10 cellular contexts compared by ENCODE assay signal in the genomic region with DNA sequence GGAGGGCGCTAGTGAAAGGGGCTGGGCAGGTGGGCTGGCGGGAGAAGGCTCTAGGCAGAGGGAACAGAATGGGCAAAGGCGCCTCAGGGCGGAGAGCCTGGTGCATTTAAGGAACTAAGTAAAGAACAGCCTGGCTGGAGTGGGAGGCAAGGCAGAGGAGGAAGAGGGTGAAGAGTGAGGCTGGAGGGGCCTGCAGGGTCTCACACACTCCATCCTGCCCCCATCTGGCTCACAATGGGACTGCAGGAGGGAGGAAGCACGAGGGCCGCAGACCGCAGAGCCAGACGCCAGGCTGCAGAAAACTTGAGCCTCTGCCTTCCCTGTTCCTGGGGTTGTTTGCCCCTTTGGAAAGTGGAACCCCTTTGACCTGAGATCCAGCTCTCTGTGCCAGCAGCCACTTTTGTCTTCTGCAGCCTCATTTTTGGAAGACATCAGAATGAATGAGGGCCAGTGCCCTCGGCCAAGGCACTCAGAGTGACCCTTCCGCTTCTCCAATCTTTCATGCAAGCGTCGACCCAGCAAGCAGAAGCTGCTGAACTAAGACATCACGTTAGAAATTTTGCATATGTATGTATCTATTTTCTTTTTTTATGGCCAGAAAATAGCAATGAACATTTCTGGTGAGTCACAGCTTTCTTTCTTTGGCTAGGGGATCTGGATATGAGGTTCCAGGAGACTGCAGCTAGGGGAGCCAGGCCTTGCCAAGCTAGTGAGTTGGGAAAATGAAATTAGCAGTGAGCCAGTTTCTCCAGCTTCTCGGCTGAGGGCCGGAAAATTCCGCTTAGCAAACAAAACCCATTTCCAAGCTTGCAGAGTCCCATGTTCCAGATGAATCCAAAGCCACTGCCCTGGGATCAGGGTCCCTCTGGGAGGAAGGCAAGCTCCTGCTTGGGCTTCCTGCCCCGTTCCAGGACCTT.
DNase-seq lines count a peak whose midpoint lies in the region; ATAC-seq, FAIRE-seq and TF ChIP-seq lines count a peak whose summit lies in the region.
"Had no signal": no experiment of that assay in that cellular context is flagged by ENCODE, and none has a peak within 500 bp of the region (broad histone marks: within the 10 kb centered on the region; RNA-seq: fewer than 3 reads in every experiment).

No MANE protein-coding gene starts in this region.

- H3K4me3 ChIP-seq in H1 (ENCODE audit: extremely low read depth in 1 of 4, insufficient read depth in 2 of 4, low read depth in 3 of 4, low read length in 4 of 4) (no peak overlapping the region), mesendoderm (ENCODE audit: low read length) (no peak overlapping the region)

- FAIRE-seq in H1 (lab: Jason Lieb, UNC) = no peak

- H3K27ac ChIP-seq in H1 (ENCODE audit: low read depth, low read length) = no peak overlapping the region
- H3K27ac ChIP-seq in mesendoderm (ENCODE audit: low read depth, low read length) = no peak overlapping the region
- H3K27ac ChIP-seq: HL-60 had no signal

- H4K91ac ChIP-seq in H1 (replicated peaks; ENCODE audit: insufficient read length, low read length) = no peak overlapping the region

- H4K8ac ChIP-seq in H1 (ENCODE audit: extremely low read depth, insufficient read depth, low read length) (no peak overlapping the region; the same call in 1 of the 2 replicates), mesendoderm (ENCODE audit: low read depth, low read length) (no peak overlapping the region)

- H3K23ac ChIP-seq in H1 (ENCODE audit: insufficient read length) = no peak overlapping the region
- H3K23ac ChIP-seq in mesendoderm (ENCODE audit: low read length) = no peak overlapping the region

- H3K79me1 ChIP-seq in H1 (ENCODE audit: low read depth, low read length) (no peaks in the 10 kb centered on the region), mesendoderm (ENCODE audit: low read length) (no peaks in the 10 kb centered on the region)

- H3K4me3 Mint-ChIP-seq in HFFc6 (no peak overlapping the region), T-helper 17 cell (no peak overlapping the region)

- no peaks in the 10 kb centered on the region; the same call in 1 of the 2 replicates for H3K23me2 ChIP-seq in H1 (ENCODE audit: low read depth, low read length)

- no peak overlapping the region for H3K4me2 ChIP-seq in H1 (ENCODE audit: insufficient read depth in 1 of 2, low read depth in 2 of 2, low read length in 2 of 2)
- no peak overlapping the region for H3K4me2 ChIP-seq in mesendoderm (ENCODE audit: low read length)

- H3K4me1 ChIP-seq in H1 (replicated peaks in 1 of 4; ENCODE audit: control insufficient read depth in 3 of 4, insufficient read depth in 4 of 4, low read length in 3 of 4) = peaks cover 0 to 2% (median 0%) of the 10 kb centered on the region in 4 experiments; a peak in 3 of 7 replicates
- no peaks in the 10 kb centered on the region for H3K4me1 ChIP-seq in mesendoderm (ENCODE audit: control insufficient read depth, low read depth, low read length)

- CTCF ChIA-PET in H1 (lab: Charles Lee; ENCODE audit: partially characterized antibody) = interaction anchor here (0.6 to 6.3 kb wide), 52 partner anchors 9 to 203 kb away, joined by 3 to 79 read pairs (median 5); partner anchors contain the start of gene SRGAP3

- no peak for DNase-seq in AG09319 (ENCODE audit: extremely low read depth, low read depth)
- peak; percentile 7 for DNase-seq in HFFc6
- peak in 1 of 2 experiments; percentile 95 for DNase-seq in H1 (ENCODE audit: low read depth in 1 of 2, low spot score in 2 of 2)
- peak; percentile 48 for DNase-seq in mesendoderm
- DNase-seq in NCI-H2196 (lab: John Stamatoyannopoulos, UW; ENCODE audit: unreplicated experiment) = no peak
- no peak for DNase-seq in activated CD8-positive, alpha-beta memory T cell treated with anti-CD3 and anti-CD28 coated beads, Interleukin-2, amount 50 U/mL, for 4 hours
- DNase-seq in NCI-H2081 treated with DMSO at 0.1 percent for 48 hours (lab: John Stamatoyannopoulos, UW) = no peak
- DNase-seq in T-helper 17 cell = no peak
- DNase-seq: NK-92 treated with Interleukin-12 subunit alpha and Interleukin-12 subunit beta, amount 100 ng/mL, for 24 hours had no signal

- H3K56ac ChIP-seq in H1 (replicated peaks; ENCODE audit: insufficient read length, low read depth, low read length) (no peak overlapping the region), mesendoderm (ENCODE audit: low read length) (no peak overlapping the region)

- peaks cover 47% of the 10 kb centered on the region for H3K27me3 Mint-ChIP-seq in HFFc6 (ENCODE audit: insufficient read depth)
- peaks cover 22% of the 10 kb centered on the region for H3K27me3 Mint-ChIP-seq in T-helper 17 cell

- peak; percentile 73 to 78 for TF ChIP-seq RAD21 in H1 (IDR thresholded peaks at IDR 0.05 in 1 of 2, conservative IDR thresholded peaks at IDR 0.05 in 1 of 2; ENCODE audit: low read depth in 2 of 2, low read length in 2 of 2)

- no peaks in the 10 kb centered on the region for H3K36me3 Mint-ChIP-seq in HFFc6 (ENCODE audit: low read depth)
- no peaks in the 10 kb centered on the region for H3K36me3 Mint-ChIP-seq in T-helper 17 cell (ENCODE audit: low read depth)

- peak overlapping the region; percentile 68; the same call in 1 of the 2 replicates for H3K18ac ChIP-seq in H1 (ENCODE audit: extremely low read depth, low read length)
- H3K18ac ChIP-seq in mesendoderm (ENCODE audit: low read length) = no peak overlapping the region

- ATAC-seq in T-helper 17 cell = no peak

- H3K27ac Mint-ChIP-seq in HFFc6 = no peak overlapping the region
- no peak overlapping the region for H3K27ac Mint-ChIP-seq in T-helper 17 cell

- H3K4me1 Mint-ChIP-seq in HFFc6 (ENCODE audit: low read depth) = no peaks in the 10 kb centered on the region
- H3K4me1 Mint-ChIP-seq in T-helper 17 cell = no peaks in the 10 kb centered on the region

- H2BK15ac ChIP-seq in H1 (ENCODE audit: low read length) (no peak overlapping the region), mesendoderm (replicated peaks; ENCODE audit: low read depth) (no peak overlapping the region)

- no peak for TF ChIP-seq POLR2A in H1 (IDR thresholded peaks at IDR 0.05; ENCODE audit: control extremely low read depth in 1 of 2, low read depth in 2 of 2, low read length in 2 of 2)

- H3K79me2 ChIP-seq in H1 (ENCODE audit: control insufficient read depth in 1 of 2, insufficient read depth in 2 of 2, low read length in 2 of 2) (no peaks in the 10 kb centered on the region), mesendoderm (ENCODE audit: control insufficient read depth, insufficient read depth, low read length) (no peaks in the 10 kb centered on the region)

- H4K5ac ChIP-seq in H1 (ENCODE audit: insufficient read length, low read depth, low read length) (no peak overlapping the region), mesendoderm (ENCODE audit: low read length) (no peak overlapping the region)

- 85% methylated on average over 16 of the region's 17 CpGs; no CpG with 5 or more reads in 1 of the 2 experiments for WGBS in H1 (ENCODE audit: extremely low coverage in 1 of 2, insufficient coverage in 1 of 2, insufficient read length in 1 of 2, insufficient replicate concordance in 2 of 2, low coverage in 1 of 2, low lambda C conversion rate in 2 of 2, missing lambda C conversion rate in 1 of 2), 2 experiments
- no CpG with 5 or more reads among the region's 17 CpGs for WGBS in mesendoderm (ENCODE audit: extremely low coverage, insufficient coverage, low lambda C conversion rate)

- TF ChIP-seq EP300 in H1 (IDR thresholded peaks at IDR 0.05; ENCODE audit: borderline replicate concordance in 1 of 2, low read depth in 2 of 2, low read length in 2 of 2) = no peak

- no peak overlapping the region for H2BK12ac ChIP-seq in H1 (ENCODE audit: low read depth, low read length)

- H2BK120ac ChIP-seq in H1 (replicated peaks; ENCODE audit: low read depth, low read length) (no peak overlapping the region), mesendoderm (ENCODE audit: low read depth, low read length) (no peak overlapping the region)

- no peak overlapping the region for H2AFZ ChIP-seq in H1 (ENCODE audit: low read length)

- H3K9ac ChIP-seq in H1 (replicated peaks in 1 of 4; ENCODE audit: extremely low read depth in 1 of 4, low read depth in 3 of 4, low read length in 3 of 4) = no peak overlapping the region
- H3K9ac ChIP-seq in mesendoderm (ENCODE audit: low read length) = no peak overlapping the region

- no peak overlapping the region for H3K14ac ChIP-seq in H1 (ENCODE audit: insufficient read length)

- POLR2A ChIA-PET in H1 (lab: Charles Lee; ENCODE audit: partially characterized antibody) = interaction anchor here (1.0 to 2.6 kb wide), 3 partner anchors 9 to 285 kb away, joined by 3 to 10 read pairs (median 3); no protein-coding TSS in a partner anchor

- H2AK5ac ChIP-seq in H1 (ENCODE audit: low read depth, low read length) (no peak overlapping the region), mesendoderm (ENCODE audit: low read length) (no peak overlapping the region)

- H3K9me3 ChIP-seq in H1 (ENCODE audit: insufficient read depth in 2 of 2, low read depth in 1 of 2, low read length in 1 of 2) (no peaks in the 10 kb centered on the region), T-helper 17 cell (ENCODE audit: control insufficient read depth, low read length, poor library complexity, severe bottlenecking) (no peaks in the 10 kb centered on the region)

- H4K20me1 ChIP-seq in H1 (replicated peaks in 1 of 2; ENCODE audit: control insufficient read depth in 1 of 2, insufficient read depth in 2 of 2, low read length in 2 of 2) = no peaks in the 10 kb centered on the region

- H3K4ac ChIP-seq in H1 (replicated peaks; ENCODE audit: insufficient read length, low read depth, low read length) (peak overlapping the region; percentile 25), mesendoderm (ENCODE audit: low read depth, low read length) (no peak overlapping the region)

- no peak overlapping the region; the same call in 1 of the 2 replicates for H2BK20ac ChIP-seq in H1 (ENCODE audit: low read length)

- no peaks in the 10 kb centered on the region for H3K36me3 ChIP-seq in H1 (ENCODE audit: control insufficient read depth in 2 of 4, insufficient read depth in 4 of 4, low read length in 3 of 4)
- no peaks in the 10 kb centered on the region for H3K36me3 ChIP-seq in mesendoderm (ENCODE audit: control insufficient read depth, insufficient read depth, low read length)

- 0 out of 2 replicates have a peak overlapping the region, but pooled peaks have one; percentile 68 for H2BK5ac ChIP-seq in H1 (ENCODE audit: low read depth, low read length)
- no peak overlapping the region for H2BK5ac ChIP-seq in mesendoderm (ENCODE audit: low read length)

- H3K27me3 ChIP-seq in H1 (replicated peaks in 1 of 4; ENCODE audit: control insufficient read depth in 3 of 4, extremely low read depth in 1 of 4, insufficient read depth in 3 of 4, low read length in 3 of 4) (no peaks in the 10 kb centered on the region), mesendoderm (ENCODE audit: insufficient read depth, low read length, poor library complexity) (no peaks in the 10 kb centered on the region)

- TF ChIP-seq CTCF in AG09319 (IDR thresholded peaks at IDR 0.05; ENCODE audit: low read depth, low read length) = peak; percentile 23
- no peak for TF ChIP-seq CTCF in HFFc6 (IDR thresholded peaks at IDR 0.05)
- TF ChIP-seq CTCF in H1 (IDR thresholded peaks at IDR 0.05; ENCODE audit: control extremely low read depth in 1 of 3, insufficient read depth in 1 of 3, low read depth in 1 of 3, low read length in 3 of 3) = peak; percentile 79 to 90 (median 85)

- H3K9me3 Mint-ChIP-seq in HFFc6 = no peaks in the 10 kb centered on the region

TF ChIP-seq in H1, 55 proteins besides CTCF, POLR2A, EP300 and RAD21 (continues in another document):
- no peak for TF ChIP-seq CEBPB (IDR thresholded peaks at IDR 0.05; ENCODE audit: low read depth, low read length)

Comparison
In these comparisons a context has a peak if more than half of its experiments do, and no peak if none do; other contexts are left out.
1. DNase-seq: peak in HFFc6 (single experiment) and mesendoderm (single experiment); none in AG09319 (single experiment), NCI-H2196 (single experiment), activated CD8-positive, alpha-beta memory T cell treated with anti-CD3 and anti-CD28 coated beads, Interleukin-2, amount 50 U/mL, for 4 hours (single experiment), NCI-H2081 treated with DMSO at 0.1 percent for 48 hours (single experiment) and T-helper 17 cell (0 of 3).